8 cellular contexts compared by ENCODE assay signal in the genomic region with DNA sequence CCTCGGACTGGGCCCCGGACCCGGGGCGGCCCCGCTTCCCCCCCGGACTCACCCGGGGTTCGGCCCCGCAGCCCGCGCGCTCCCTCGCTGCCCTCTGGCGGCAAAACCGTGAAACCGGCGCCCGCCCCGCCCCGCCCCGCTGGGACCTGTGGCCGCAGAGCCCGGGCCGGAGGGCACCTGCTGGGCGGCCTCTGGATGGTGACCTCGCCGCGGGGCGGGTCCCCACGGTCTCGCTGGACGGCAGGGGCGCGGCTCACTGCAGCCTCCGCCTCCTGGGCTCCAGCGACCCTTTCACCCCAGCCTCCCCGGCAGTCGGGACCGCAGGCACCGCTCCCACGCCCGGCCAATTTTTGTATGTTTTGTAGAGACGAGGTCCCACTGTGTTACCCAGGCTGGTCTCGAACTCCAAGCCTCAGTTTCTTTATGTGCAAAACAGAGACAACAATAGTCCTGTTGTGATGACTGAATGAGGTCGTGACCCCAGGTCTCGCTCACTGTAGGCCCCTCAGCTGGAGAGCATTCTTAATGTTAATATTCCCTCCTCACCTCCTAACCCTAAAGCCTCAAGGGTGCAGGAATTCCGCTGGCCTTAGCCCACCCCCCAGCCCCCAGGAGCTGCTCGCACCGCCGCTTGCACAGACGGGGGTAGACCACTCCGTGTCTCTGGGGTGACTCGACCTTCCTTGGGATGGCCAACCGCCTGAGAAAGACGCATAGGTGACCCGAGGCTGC. TPM values are rescaled to one million over a fixed set of nuclear protein-coding genes. Genes with fewer than 3 reads are reported as not detected.
DNase-seq lines count a peak whose midpoint lies in the region; ATAC-seq, FAIRE-seq and TF ChIP-seq lines count a peak whose summit lies in the region.

No MANE protein-coding gene starts in this region.

- CTCF ChIA-PET in CD8-positive, alpha-beta T cell (lab: Charles Lee) = interaction anchor here (0.6 to 3.7 kb wide), 11 partner anchors 11 to 315 kb away, joined by 3 to 15 read pairs (median 4); no protein-coding TSS in a partner anchor
- CTCF ChIA-PET in Panc1 (lab: Charles Lee) = interaction anchor here (0.6 kb wide), 1 partner anchor 73 kb away, joined by 4 read pairs; no protein-coding TSS in a partner anchor

- no peak overlapping the region for H3K27ac Mint-ChIP-seq in CD8-positive, alpha-beta T cell
- peak overlapping the region; percentile 74 for H3K27ac Mint-ChIP-seq in type B pancreatic cell

- H3K9me3 ChIP-seq in CD8-positive, alpha-beta T cell (ENCODE audit: low read length) = no peaks in the 10 kb centered on the region
- H3K9me3 ChIP-seq in Panc1 (ENCODE audit: control insufficient read depth, insufficient read depth, low read depth, low read length) = no peaks in the 10 kb centered on the region
- peaks cover 0 to 4% (median 0%) of the 10 kb centered on the region in 3 donors for H3K9me3 ChIP-seq in gastroesophageal sphincter
- no peaks in the 10 kb centered on the region for H3K9me3 ChIP-seq in pancreas

- no peaks in the 10 kb centered on the region for H3K36me3 ChIP-seq in CD8-positive, alpha-beta T cell (ENCODE audit: insufficient read depth, low read length)
- H3K36me3 ChIP-seq in H7 (replicated peaks; ENCODE audit: control insufficient read depth, insufficient read depth, low read length) = no peaks in the 10 kb centered on the region
- H3K36me3 ChIP-seq in Panc1 (ENCODE audit: control insufficient read depth, insufficient read depth, low read length) = no peaks in the 10 kb centered on the region
- H3K36me3 ChIP-seq in gastroesophageal sphincter = no peaks in the 10 kb centered on the region
- H3K36me3 ChIP-seq in pancreas = no peaks in the 10 kb centered on the region

- peaks cover 16% of the 10 kb centered on the region for H3K27me3 Mint-ChIP-seq in CD8-positive, alpha-beta T cell (ENCODE audit: low read depth)
- H3K27me3 Mint-ChIP-seq in type B pancreatic cell = peaks cover 25% of the 10 kb centered on the region

- FAIRE-seq in pancreas (lab: Jason Lieb, UNC) = no peak

- no peak for TF ChIP-seq EP300 in gastroesophageal sphincter (IDR thresholded peaks at IDR 0.05)

- peaks cover 17% of the 10 kb centered on the region for H3K4me1 Mint-ChIP-seq in CD8-positive, alpha-beta T cell (ENCODE audit: low read depth)
- H3K4me1 Mint-ChIP-seq in type B pancreatic cell (ENCODE audit: unreplicated experiment) = peaks cover 40% of the 10 kb centered on the region

- H3K4me1 ChIP-seq in CD8-positive, alpha-beta T cell (ENCODE audit: insufficient read depth, low read length) = peaks cover 5% of the 10 kb centered on the region
- H3K4me1 ChIP-seq in Panc1 (ENCODE audit: control insufficient read depth, insufficient read depth, low read length) (no peaks in the 10 kb centered on the region), gastroesophageal sphincter (peaks cover 0 to 24% (median 3%) of the 10 kb centered on the region in 3 donors), pancreas (peaks cover 0 to 10% (median 0%) of the 10 kb centered on the region in 3 donors)

- TF ChIP-seq POLR2A in gastroesophageal sphincter (IDR thresholded peaks at IDR 0.05) = no peak

- POLR2A ChIA-PET in CD8-positive, alpha-beta T cell (lab: Charles Lee) = interaction anchor here (0.8 kb wide), 1 partner anchor 237 kb away, joined by 3 read pairs; no protein-coding TSS in a partner anchor
- POLR2A ChIA-PET in Panc1 (lab: Charles Lee) = no interaction called here

- no peaks in the 10 kb centered on the region for H3K9me3 Mint-ChIP-seq in CD8-positive, alpha-beta T cell
- no peaks in the 10 kb centered on the region for H3K9me3 Mint-ChIP-seq in type B pancreatic cell

- in situ Hi-C loops in Panc1 (cut with HindIII; ENCODE audit: low pct_unique_long_range_greater_than_20kb, low sequenced_read_pairs) = no loop called here

- BruUV-seq in Panc1 (replicated peaks; lab: Mats Ljungman, UMichigan) = no TSS peak

- H3K4me3 Mint-ChIP-seq in CD8-positive, alpha-beta T cell = peak overlapping the region; percentile 84
- H3K4me3 Mint-ChIP-seq in type B pancreatic cell = peak overlapping the region; percentile 87

- ATAC-seq in CD8-positive, alpha-beta T cell = peak; percentile 75
- ATAC-seq in Panc1 (peak; percentile 89), gastroesophageal sphincter (peak; percentile 83), pancreas (peak; percentile 83 to 95 (median 88)), GM18907 (IDR thresholded peaks at IDR 0.05; ENCODE audit: unreplicated experiment) (no peak)

- intact Hi-C loops in CD8-positive, alpha-beta T cell (cut with DNase I, micrococcal nuclease) = loop anchor here in 1 of 2 experiments (2.0 kb wide), 2 partner anchors 222 to 242 kb away; no protein-coding TSS in a partner anchor
- intact Hi-C loops in Panc1 (cut with micrococcal nuclease; ENCODE audit: unreplicated experiment) (no loop called here), pancreas (cut with DNase I) (loop anchor here in 1 of 3 donors (5.0 to 10.0 kb wide), 2 partner anchors 82 to 239 kb away; no protein-coding TSS in a partner anchor)

- 18 to 23% methylated on average over 3 to 6 of the region's 56 CpGs for WGBS in gastroesophageal sphincter (ENCODE audit: low coverage in 1 of 2), 2 donors
- WGBS in pancreas, 2 donors = 17 to 34% methylated on average over 34 to 56 of the region's 56 CpGs

- peak; percentile 47 to 83 (median 72) for DNase-seq in CD8-positive, alpha-beta T cell
- peak; percentile 99 for DNase-seq in H7
- no peak for DNase-seq in Panc1 (ENCODE audit: low read depth, low spot score)
- DNase-seq in activated T-helper 9 cell treated with anti-CD3 and anti-CD28 coated beads, Interleukin-2, amount 50 U/mL, for 16 hours (ENCODE audit: low read depth) = peak; percentile 61
- peak; percentile 70 to 98 (median 88) for DNase-seq in pancreas
- DNase-seq in type B pancreatic cell (ENCODE audit: extremely low spot score, unreplicated experiment) = peak; percentile 85

- H3K27me3 ChIP-seq in CD8-positive, alpha-beta T cell (ENCODE audit: insufficient read depth, low read length) = no peaks in the 10 kb centered on the region
- H3K27me3 ChIP-seq in H7 (ENCODE audit: control insufficient read depth, insufficient read depth, low read length) (peaks cover 47% of the 10 kb centered on the region), Panc1 (ENCODE audit: control insufficient read depth, insufficient read depth, low read length) (no peaks in the 10 kb centered on the region), gastroesophageal sphincter (peaks cover 58% of the 10 kb centered on the region), pancreas (no peaks in the 10 kb centered on the region)

- H3K4me3 ChIP-seq in CD8-positive, alpha-beta T cell (ENCODE audit: low read depth, low read length) = no peak overlapping the region
- H3K4me3 ChIP-seq in H7 (ENCODE audit: insufficient read depth, low read depth, low read length) (peak overlapping the region; percentile 22), Panc1 (ENCODE audit: low read depth in 2 of 2, low read length in 2 of 2) (peak overlapping the region; percentile 21 to 23; a peak in 3 of 4 replicates), gastroesophageal sphincter (peak overlapping the region; percentile 40 to 77), pancreas (peak overlapping the region in 3 of 4 donors; percentile 40 to 60 (median 49))

- no peak overlapping the region for H3K27ac ChIP-seq in CD8-positive, alpha-beta T cell (ENCODE audit: low read depth, low read length)
- H3K27ac ChIP-seq in Panc1 (ENCODE audit: low read length) = no peak overlapping the region
- H3K27ac ChIP-seq in gastroesophageal sphincter = peak overlapping the region in 3 of 4 donors; percentile 76 to 79 (median 77)
- H3K27ac ChIP-seq in pancreas = peak overlapping the region in 2 of 4 donors; percentile 50 to 52

- peak; percentile 49 for TF ChIP-seq CTCF in CD8-positive, alpha-beta T cell (IDR thresholded peaks at IDR 0.05)
- TF ChIP-seq CTCF in Panc1 (IDR thresholded peaks at IDR 0.05) = peak; percentile 92
- TF ChIP-seq CTCF in gastroesophageal sphincter (IDR thresholded peaks at IDR 0.05) = peak in 3 of 4 experiments; percentile 74 to 83 (median 82)
- peak; percentile 47 to 68 (median 62) for TF ChIP-seq CTCF in pancreas (IDR thresholded peaks at IDR 0.05)
- TF ChIP-seq CTCF in type B pancreatic cell (conservative IDR thresholded peaks at IDR 0.05) = peak; percentile 78

- H3K36me3 Mint-ChIP-seq in CD8-positive, alpha-beta T cell = no peaks in the 10 kb centered on the region
- H3K36me3 Mint-ChIP-seq in type B pancreatic cell = no peaks in the 10 kb centered on the region

RNA-seq across cellular contexts. Expression of a gene that starts 33.7 kb away (rescaled TPM):
- total RNA-seq in CD8-positive, alpha-beta T cell = 1 to 10 TPM in 1 of 2 experiments, under 1 TPM in 1; 0.78 to 1.2 TPM
- 1.3 and 2.8 TPM in 2 replicates for total RNA-seq in H7 (2014; rRNA removed; shearing (Covaris generic))
- total RNA-seq in Panc1 (2021; ENCODE audit: unreplicated experiment) (2.2 TPM), gastroesophageal sphincter (10 to 100 TPM in 3 of 4 donors, 1 to 10 TPM in 1; 8.6 to 21.0 (median 17.4) TPM), pancreas (10 to 100 TPM; 45.1 to 89.1 (median 61.7) TPM), type B pancreatic cell (ENCODE audit: low replicate concordance) (13.5 and 14.9 TPM in 2 replicates)
- polyA plus RNA-seq in Panc1 (2012; ENCODE audit: insufficient read length) = 2.9 TPM
- polyA plus RNA-seq in pancreas = 10 to 100 TPM; 43.4 to 46.5 TPM

RNA-seq across cellular contexts. Expression of a gene that starts 59.4 kb away (rescaled TPM):
- 10 to 100 TPM; 25.4 to 25.9 TPM for total RNA-seq in CD8-positive, alpha-beta T cell
- 21.1 and 22.0 TPM in 2 replicates for total RNA-seq in H7 (2014; rRNA removed; shearing (Covaris generic))
- 65.7 TPM for total RNA-seq in Panc1 (2021; ENCODE audit: unreplicated experiment)
- polyA plus RNA-seq in Panc1 (2012; ENCODE audit: insufficient read length) = 45.7 TPM
- 10 to 100 TPM; 12.9 to 30.5 (median 21.5) TPM for total RNA-seq in gastroesophageal sphincter
- 1 to 10 TPM; 2.4 to 4.1 (median 2.7) TPM for total RNA-seq in pancreas
- polyA plus RNA-seq in pancreas = 1 to 10 TPM; 2.9 to 3.0 TPM
- 6.0 and 22.0 TPM in 2 replicates for total RNA-seq in type B pancreatic cell (ENCODE audit: low replicate concordance)

Comparison
In these comparisons a context has a peak if more than half of its experiments do, and no peak if none do; other contexts are left out.
1. H3K27ac ChIP-seq: peak in gastroesophageal sphincter (3 of 4); none in CD8-positive, alpha-beta T cell (single experiment) and Panc1 (single experiment).
2. Peak in every context shown above with its lines, with median percentiles within 50 percentile points of each other: CTCF ChIP-seq.